ENCODE assay signal across 7 cellular contexts in genomic region chr1:28507247-28507645, GRCh38. TPM values are rescaled to one million over a fixed set of nuclear protein-coding genes. Genes with fewer than 3 reads are reported as not detected.
DNase-seq lines count a peak whose midpoint lies in the region; ATAC-seq and TF ChIP-seq lines count a peak whose summit lies in the region.

No MANE protein-coding gene starts in this region.

- no peak for TF ChIP-seq POLR2A in esophagus squamous epithelium (IDR thresholded peaks at IDR 0.05)

- in situ Hi-C loops in HAP-1 (cut with MboI; ENCODE audit: low sequenced_read_pairs) = no loop called here

- no peaks in the 10 kb centered on the region for H3K9me3 ChIP-seq in HAP-1
- no peaks in the 10 kb centered on the region for H3K9me3 ChIP-seq in esophagus squamous epithelium

- no peaks in the 10 kb centered on the region for H3K9me3 Mint-ChIP-seq in T-helper 2 cell treated with Interferon-gamma antibody and Interleukin-4, amounts not matched to agents 5 μg/mL and 100 μg/mL, for 36 hours

- intact Hi-C loops in esophagus squamous epithelium (cut with DNase I) = no loop called here

- H3K27ac ChIP-seq in esophagus squamous epithelium = peak overlapping the region; percentile 90 to 93 (median 91)

- peaks cover 64% of the 10 kb centered on the region for H3K36me3 Mint-ChIP-seq in T-helper 2 cell treated with Interferon-gamma antibody and Interleukin-4, amounts not matched to agents 5 μg/mL and 100 μg/mL, for 36 hours (ENCODE audit: low read depth)

- peak overlapping the region; percentile 95 for H3K27ac Mint-ChIP-seq in T-helper 2 cell treated with Interferon-gamma antibody and Interleukin-4, amounts not matched to agents 5 μg/mL and 100 μg/mL, for 36 hours

- peak overlapping the region; percentile 86 for H3K4me3 ChIP-seq in HAP-1
- peak overlapping the region; percentile 70 to 80 (median 76) for H3K4me3 ChIP-seq in esophagus squamous epithelium
- peak overlapping the region; percentile 81 for H3K4me3 ChIP-seq in retinal pigment epithelial cell (ENCODE audit: low read length)

- peak overlapping the region; percentile 98 for H3K4me3 Mint-ChIP-seq in T-helper 2 cell treated with Interferon-gamma antibody and Interleukin-4, amounts not matched to agents 5 μg/mL and 100 μg/mL, for 36 hours

- H3K4me1 ChIP-seq in HAP-1 = peaks cover 28% of the 10 kb centered on the region
- peaks cover 13 to 64% (median 45%) of the 10 kb centered on the region in 3 donors for H3K4me1 ChIP-seq in esophagus squamous epithelium

- H3K27me3 Mint-ChIP-seq in T-helper 2 cell treated with Interferon-gamma antibody and Interleukin-4, amounts not matched to agents 5 μg/mL and 100 μg/mL, for 36 hours (ENCODE audit: low read depth) = peaks cover 3% of the 10 kb centered on the region

- TF ChIP-seq CTCF in esophagus squamous epithelium (IDR thresholded peaks at IDR 0.05) = no peak
- no peak for TF ChIP-seq CTCF in retinal pigment epithelial cell (conservative IDR thresholded peaks at IDR 0.05; ENCODE audit: low read depth, low read length)

- WGBS in esophagus squamous epithelium, 2 donors = 1 to 3% methylated on average over 11 of the region's 11 CpGs

- peaks cover 35% of the 10 kb centered on the region for H3K4me1 Mint-ChIP-seq in T-helper 2 cell treated with Interferon-gamma antibody and Interleukin-4, amounts not matched to agents 5 μg/mL and 100 μg/mL, for 36 hours (ENCODE audit: low read depth)

- H3K27me3 ChIP-seq in HAP-1 (ENCODE audit: low read depth) (no peaks in the 10 kb centered on the region), esophagus squamous epithelium (no peaks in the 10 kb centered on the region)

- H3K36me3 ChIP-seq in HAP-1 (replicated peaks) (peaks cover 62% of the 10 kb centered on the region), esophagus squamous epithelium (peaks cover 17 to 48% (median 32%) of the 10 kb centered on the region in 3 donors)

- no peak for ATAC-seq in HG03469 (IDR thresholded peaks at IDR 0.05; ENCODE audit: unreplicated experiment)

- DNase-seq in HAP-1 (ENCODE audit: low spot score in 2 of 2) (peak in 1 of 2 experiments; percentile 52), esophagus squamous epithelium (lab: John Stamatoyannopoulos, UW) (no peak), retinal pigment epithelial cell (ENCODE audit: low read depth) (no peak), NCI-H446 (lab: John Stamatoyannopoulos, UW) (no peak), middle frontal gyrus (ENCODE audit: extremely low spot score, low spot score) (no peak)
- DNase-seq in T-helper 2 cell treated with Interferon-gamma antibody and Interleukin-4, amounts not matched to agents 5 μg/mL and 100 μg/mL, for 36 hours (ENCODE audit: low spot score) = no peak

RNA-seq across cellular contexts. Expression of gene RCC1, which starts 1.4 kb away (rescaled TPM):
- total RNA-seq in esophagus squamous epithelium = 10 to 100 TPM; 25.6 to 46.6 (median 35.8) TPM

RNA-seq across cellular contexts. Expression of gene TRNAU1AP, which starts 45.6 kb away (rescaled TPM):
- total RNA-seq in esophagus squamous epithelium = 10 to 100 TPM; 12.4 to 21.4 (median 16.4) TPM
